ENCODE assay signal across 8 cellular contexts in genomic region chr5:170293273-170293672, GRCh38. TPM values are rescaled to one million over a fixed set of nuclear protein-coding genes. Genes with fewer than 3 reads are reported as not detected.
DNase-seq lines count a peak whose midpoint lies in the region; ATAC-seq, FAIRE-seq and TF ChIP-seq lines count a peak whose summit lies in the region.

No MANE protein-coding gene starts in this region.

- peaks cover 33% of the 10 kb centered on the region for H4K20me1 ChIP-seq in DND-41 (ENCODE audit: insufficient read depth, low read length)

- H3K9me3 ChIP-seq in DND-41 (ENCODE audit: insufficient read depth, low read length, severe bottlenecking) (no peaks in the 10 kb centered on the region), pancreas (no peaks in the 10 kb centered on the region), breast epithelium (no peaks in the 10 kb centered on the region)

- H3K27ac Mint-ChIP-seq in activated CD8-positive, alpha-beta T cell treated with anti-CD3 and anti-CD28 coated beads, Interleukin-2, amount 10 ng/mL, durations not matched to agents 7 days and 5 days, result peak overlapping the region; percentile 93

- TF ChIP-seq CTCF in DND-41 (IDR thresholded peaks at IDR 0.05; ENCODE audit: borderline replicate concordance, extremely low read depth, low read length, poor library complexity, severe bottlenecking), result no peak
- no peak for TF ChIP-seq CTCF in pancreas (IDR thresholded peaks at IDR 0.05)
- TF ChIP-seq CTCF in breast epithelium (IDR thresholded peaks at IDR 0.05), result no peak

- TF ChIP-seq POLR2A in breast epithelium (IDR thresholded peaks at IDR 0.05), result no peak

- intact Hi-C loops in pancreas (cut with DNase I), result no loop called here
- intact Hi-C loops in breast epithelium (cut with DNase I; ENCODE audit: low total_unique reads), result no loop called here

- H2AFZ ChIP-seq in DND-41 (ENCODE audit: low read depth, low read length), result no peak overlapping the region

- H3K4me3 ChIP-seq in DND-41 (ENCODE audit: low read depth in 1 of 2, low read length in 2 of 2) (no peak overlapping the region), pancreas (no peak overlapping the region), breast epithelium (no peak overlapping the region)

- H3K27me3 ChIP-seq in DND-41 (ENCODE audit: insufficient read depth, low read length, poor library complexity), result no peaks in the 10 kb centered on the region
- H3K27me3 ChIP-seq in pancreas, result no peaks in the 10 kb centered on the region
- H3K27me3 ChIP-seq in breast epithelium, result no peaks in the 10 kb centered on the region

- peak overlapping the region; percentile 96 for H3K4me3 Mint-ChIP-seq in activated CD8-positive, alpha-beta T cell treated with anti-CD3 and anti-CD28 coated beads, Interleukin-2, amount 10 ng/mL, durations not matched to agents 7 days and 5 days

- no peak for FAIRE-seq in pancreas (lab: Jason Lieb, UNC)

- no peaks in the 10 kb centered on the region for H3K27me3 Mint-ChIP-seq in activated CD8-positive, alpha-beta T cell treated with anti-CD3 and anti-CD28 coated beads, Interleukin-2, amount 10 ng/mL, durations not matched to agents 7 days and 5 days (ENCODE audit: low read depth)

- POLR2A ChIA-PET in activated CD8-positive, alpha-beta T cell treated with anti-CD3 and anti-CD28 coated beads, Interleukin-2, amount 10 ng/mL, durations not matched to agents 7 days and 5 days (lab: Charles Lee), result interaction anchor here (0.9 to 23.3 kb wide), 10 partner anchors 7 to 45 kb away, joined by 3 to 898 read pairs (median 38); no protein-coding TSS in a partner anchor

- no peak overlapping the region for H3K9ac ChIP-seq in DND-41 (ENCODE audit: low read depth, low read length)

- DNase-seq in DND-41, result no peak
- DNase-seq in activated CD8-positive, alpha-beta T cell treated with anti-CD3 and anti-CD28 coated beads, Interleukin-2, amount 10 ng/mL, durations not matched to agents 7 days and 5 days, result peak; percentile 92
- DNase-seq in pancreas, result peak in 1 of 6 donors; percentile 54
- DNase-seq in NCI-H1048 (lab: John Stamatoyannopoulos, UW), result no peak
- DNase-seq in DMS114 treated with DMSO at 0.1 percent for 48 hours (lab: John Stamatoyannopoulos, UW; ENCODE audit: unreplicated experiment), result no peak
- no peak for DNase-seq in breast epithelium (ENCODE audit: low spot score in 2 of 2)

- 63 to 68% methylated on average over 6 of the region's 6 CpGs for WGBS in pancreas, 2 donors

- no peaks in the 10 kb centered on the region for H3K9me3 Mint-ChIP-seq in activated CD8-positive, alpha-beta T cell treated with anti-CD3 and anti-CD28 coated beads, Interleukin-2, amount 10 ng/mL, durations not matched to agents 7 days and 5 days (ENCODE audit: insufficient read depth)

- H3K4me1 Mint-ChIP-seq in activated CD8-positive, alpha-beta T cell treated with anti-CD3 and anti-CD28 coated beads, Interleukin-2, amount 10 ng/mL, durations not matched to agents 7 days and 5 days (ENCODE audit: low read depth), result peaks cover 64% of the 10 kb centered on the region

- H3K36me3 Mint-ChIP-seq in activated CD8-positive, alpha-beta T cell treated with anti-CD3 and anti-CD28 coated beads, Interleukin-2, amount 10 ng/mL, durations not matched to agents 7 days and 5 days (ENCODE audit: low read depth), result peaks cover 94% of the 10 kb centered on the region

- CTCF ChIA-PET in activated CD8-positive, alpha-beta T cell treated with anti-CD3 and anti-CD28 coated beads, Interleukin-2, amount 10 ng/mL, durations not matched to agents 7 days and 5 days (lab: Charles Lee), result interaction anchor here (1.5 to 16.1 kb wide), 13 partner anchors 9 to 128 kb away, joined by 5 to 324 read pairs (median 25); no protein-coding TSS in a partner anchor

- H3K36me3 ChIP-seq in DND-41 (ENCODE audit: insufficient read depth, low read length) (peaks cover 72% of the 10 kb centered on the region), pancreas (no peaks in the 10 kb centered on the region), breast epithelium (no peaks in the 10 kb centered on the region)

- H3K4me1 ChIP-seq in DND-41 (ENCODE audit: insufficient read depth, low read length) (peaks cover 64% of the 10 kb centered on the region), pancreas (no peaks in the 10 kb centered on the region), breast epithelium (no peaks in the 10 kb centered on the region)

- 0 out of 2 replicates have a peak overlapping the region, but pooled peaks have one; percentile 78 for H3K4me2 ChIP-seq in DND-41 (ENCODE audit: insufficient read depth, low read length)

- no peak for ATAC-seq in DND-41 (ENCODE audit: insufficient read depth, low read depth)
- ATAC-seq in GM19397 (IDR thresholded peaks at IDR 0.05; ENCODE audit: unreplicated experiment), result peak; percentile 82
- ATAC-seq in HG03342 (IDR thresholded peaks at IDR 0.05; ENCODE audit: unreplicated experiment), result peak; percentile 56
- peak; percentile 61 for ATAC-seq in activated CD8-positive, alpha-beta T cell treated with anti-CD3 and anti-CD28 coated beads, Interleukin-2, amount 10 ng/mL, durations not matched to agents 7 days and 5 days
- ATAC-seq in pancreas, result peak in 3 of 4 donors; percentile 27 to 74 (median 30)

- peaks cover 98% of the 10 kb centered on the region for H3K79me2 ChIP-seq in DND-41 (ENCODE audit: insufficient read depth, low read length)

- H3K27ac ChIP-seq in DND-41 (ENCODE audit: low read length) (peak overlapping the region; percentile 3; the same call in 1 of the 2 replicates), pancreas (no peak overlapping the region), breast epithelium (no peak overlapping the region)

RNA-seq across cellular contexts. Expression of gene LCP2, which starts 4.3 kb away (rescaled TPM):
- 100 to 1,000 TPM; 386 TPM for total RNA-seq in activated CD8-positive, alpha-beta T cell treated with anti-CD3 and anti-CD28 coated beads, Interleukin-2, amount 10 ng/mL, durations not matched to agents 7 days and 5 days
- total RNA-seq in pancreas (10 to 100 TPM in 2 of 6 donors, 1 to 10 TPM in 4; 2.0 to 22.0 (median 4.9) TPM), breast epithelium (10 to 100 TPM; 15.4 to 41.4 (median 21.8) TPM)
- polyA plus RNA-seq in pancreas, result 1 to 10 TPM; 1.9 to 2.6 TPM

Comparison
In these comparisons a context has a peak if more than half of its experiments do, and no peak if none do; other contexts are left out.
1. RNA of gene LCP2, which starts 4.3 kb away (total RNA-seq): 386 TPM in activated CD8-positive, alpha-beta T cell treated with anti-CD3 and anti-CD28 coated beads, Interleukin-2, amount 10 ng/mL, durations not matched to agents 7 days and 5 days; 15.4 to 41.4 TPM in breast epithelium and 2.0 to 22.0 TPM in pancreas; every median in the first group is over 4 times any median in the second.